9 cellular contexts compared by ENCODE assay signal in the genomic region with DNA sequence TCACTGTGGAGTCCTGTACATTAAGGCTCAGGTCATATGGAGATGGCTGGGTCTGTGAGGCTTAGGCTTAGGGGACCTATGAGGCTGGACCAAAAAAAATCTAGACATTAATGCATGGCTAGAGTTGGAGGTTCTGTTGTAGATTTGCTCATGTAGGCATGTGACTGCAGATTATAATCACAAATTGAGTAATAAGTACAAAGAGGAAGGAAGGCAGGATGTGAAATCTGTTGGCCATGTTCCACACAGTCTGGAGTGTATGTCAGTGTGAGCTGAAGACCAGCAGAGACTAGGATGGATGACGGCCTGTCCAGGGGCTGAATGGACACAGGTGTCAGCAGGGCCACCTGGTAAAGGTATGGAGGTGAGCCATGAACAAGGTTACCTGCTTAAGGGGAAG. TPM values are rescaled to one million over a fixed set of nuclear protein-coding genes. Genes with fewer than 3 reads are reported as not detected.
DNase-seq lines count a peak whose midpoint lies in the region; ATAC-seq and FAIRE-seq lines count a peak whose summit lies in the region.
"Had no signal": no experiment of that assay in that cellular context is flagged by ENCODE, and none has a peak within 500 bp of the region (broad histone marks: within the 10 kb centered on the region; RNA-seq: fewer than 3 reads in every experiment).

A gene with protein sequence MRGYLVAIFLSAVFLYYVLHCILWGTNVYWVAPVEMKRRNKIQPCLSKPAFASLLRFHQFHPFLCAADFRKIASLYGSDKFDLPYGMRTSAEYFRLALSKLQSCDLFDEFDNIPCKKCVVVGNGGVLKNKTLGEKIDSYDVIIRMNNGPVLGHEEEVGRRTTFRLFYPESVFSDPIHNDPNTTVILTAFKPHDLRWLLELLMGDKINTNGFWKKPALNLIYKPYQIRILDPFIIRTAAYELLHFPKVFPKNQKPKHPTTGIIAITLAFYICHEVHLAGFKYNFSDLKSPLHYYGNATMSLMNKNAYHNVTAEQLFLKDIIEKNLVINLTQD (plus strand): TSS at position 265 of the 400 bp plus-strand sequence. CDS start 5,101 bp downstream, outside the sequence.

- CTCF ChIA-PET in activated CD4-positive, alpha-beta memory T cell treated with anti-CD3 and anti-CD28 coated beads for 36 hours (lab: Charles Lee) = no interaction called here

- H3K4me3 ChIP-seq in neuron (ENCODE audit: low read length) = no peak within 1 kb of the TSS

- POLR2A ChIA-PET in activated CD4-positive, alpha-beta memory T cell treated with anti-CD3 and anti-CD28 coated beads for 36 hours (lab: Charles Lee) = no interaction called here

- no peaks in the 10 kb centered on the region for H3K9me3 ChIP-seq in neuron (ENCODE audit: low read length)

- ATAC-seq in GM21381 (IDR thresholded peaks at IDR 0.05; ENCODE audit: unreplicated experiment) = no peak

- H3K36me3 ChIP-seq in neuron (ENCODE audit: insufficient read depth, low read length) = no peaks in the 10 kb centered on the region

- H3K4me3 Mint-ChIP-seq in activated CD4-positive, alpha-beta memory T cell treated with anti-CD3 and anti-CD28 coated beads for 36 hours = no peak within 1 kb of the TSS
- H3K4me3 Mint-ChIP-seq: WTC11 had no signal

- peaks cover 8% of the 10 kb centered on the region for H3K4me1 ChIP-seq in neuron (ENCODE audit: insufficient read depth, low read length)

- no peaks in the 10 kb centered on the region for H3K9me3 Mint-ChIP-seq in activated CD4-positive, alpha-beta memory T cell treated with anti-CD3 and anti-CD28 coated beads for 36 hours
- H3K9me3 Mint-ChIP-seq: WTC11 had no signal

- H3K36me3 Mint-ChIP-seq in activated CD4-positive, alpha-beta memory T cell treated with anti-CD3 and anti-CD28 coated beads for 36 hours = no peaks in the 10 kb centered on the region
- H3K36me3 Mint-ChIP-seq: WTC11 had no signal

- peak; percentile 84 for FAIRE-seq in HTR-8/SVneo (lab: Jason Lieb, UNC)

- H3K27me3 ChIP-seq in neuron (ENCODE audit: insufficient read depth, low read length) = no peaks in the 10 kb centered on the region

- DNase-seq in GM03348 (ENCODE audit: low spot score) = peak; percentile 7
- no peak for DNase-seq in HTR-8/SVneo (ENCODE audit: insufficient read length, low spot score)
- DNase-seq in dermis blood vessel endothelial cell = peak; percentile 47
- DNase-seq in activated CD4-positive, alpha-beta memory T cell treated with anti-CD3 and anti-CD28 coated beads for 36 hours = no peak
- DNase-seq in activated CD4-positive, CD25-positive, alpha-beta regulatory T cell treated with anti-CD3 and anti-CD28 coated beads, Interleukin-2, amount 50 U/mL, for 72 hours = no peak
- DNase-seq in HK-2 (ENCODE audit: unreplicated experiment) = no peak

- intact Hi-C loops in activated CD4-positive, alpha-beta memory T cell treated with anti-CD3 and anti-CD28 coated beads for 36 hours (cut with micrococcal nuclease) = no loop called here

- peaks cover 15% of the 10 kb centered on the region for H3K27me3 Mint-ChIP-seq in activated CD4-positive, alpha-beta memory T cell treated with anti-CD3 and anti-CD28 coated beads for 36 hours

- H3K27ac Mint-ChIP-seq in activated CD4-positive, alpha-beta memory T cell treated with anti-CD3 and anti-CD28 coated beads for 36 hours = no peak within 1 kb of the TSS
- H3K27ac Mint-ChIP-seq: WTC11 had no signal

- H3K4me1 Mint-ChIP-seq in activated CD4-positive, alpha-beta memory T cell treated with anti-CD3 and anti-CD28 coated beads for 36 hours (ENCODE audit: low read depth) = no peaks in the 10 kb centered on the region

- peak within 1 kb of the TSS; percentile 86 for H2AFZ ChIP-seq in neuron (ENCODE audit: low read depth, low read length)

RNA-seq across cellular contexts. Expression of the gene that starts here (rescaled TPM):
- 18.6 and 30.1 TPM in 2 replicates for total RNA-seq in dermis blood vessel endothelial cell
- not detected for total RNA-seq in activated CD4-positive, alpha-beta memory T cell treated with anti-CD3 and anti-CD28 coated beads for 36 hours

Comparison
In these comparisons a context has a peak if more than half of its experiments do, and no peak if none do; other contexts are left out.
1. RNA of the gene that starts here (total RNA-seq): 18.6 to 30.1 TPM in dermis blood vessel endothelial cell; not detected in activated CD4-positive, alpha-beta memory T cell treated with anti-CD3 and anti-CD28 coated beads for 36 hours; every median in the first group is over 10 times any median in the second.
2. DNase-seq: peak in GM03348 (single experiment) and dermis blood vessel endothelial cell (single experiment); none in HTR-8/SVneo (single experiment), activated CD4-positive, alpha-beta memory T cell treated with anti-CD3 and anti-CD28 coated beads for 36 hours (single experiment), activated CD4-positive, CD25-positive, alpha-beta regulatory T cell treated with anti-CD3 and anti-CD28 coated beads, Interleukin-2, amount 50 U/mL, for 72 hours (single experiment) and HK-2 (single experiment).